ENCODE assay signal across 2 cellular contexts in genomic region chr2:29119211-29119610, GRCh38.
TF ChIP-seq lines count a peak whose summit lies in the region.

No MANE protein-coding gene starts in this region.

TF ChIP-seq in IMR-90, 13 proteins besides CTCF, POLR2A, EP300 and RAD21:
- no peak for TF ChIP-seq RFX5 (IDR thresholded peaks at IDR 0.05; ENCODE audit: low read depth, low read length)
- TF ChIP-seq MAZ (IDR thresholded peaks at IDR 0.05; ENCODE audit: borderline replicate concordance, low read depth, low read length): no peak
- TF ChIP-seq BHLHE40 (IDR thresholded peaks at IDR 0.05; ENCODE audit: low read depth, low read length): no peak

TF ChIP-seq in HEK293T, 16 proteins besides CTCF, POLR2A, EP300 and RAD21:
- TF ChIP-seq L3MBTL2 (conservative IDR thresholded peaks at IDR 0.05) (no peak), FOXK2 (IDR thresholded peaks at IDR 0.05) (no peak), CTBP1 (IDR thresholded peaks at IDR 0.05; ENCODE audit: borderline replicate concordance) (no peak), ARNT (IDR thresholded peaks at IDR 0.05) (no peak), HDGF (IDR thresholded peaks at IDR 0.05; ENCODE audit: borderline replicate concordance) (no peak), TARDBP (IDR thresholded peaks at IDR 0.05) (no peak), PKNOX1 (IDR thresholded peaks at IDR 0.05) (no peak)
